ENCODE assay signal across 1 cellular context in genomic region chr18:58576641-58577251, GRCh38.
TF ChIP-seq lines count a peak whose summit lies in the region.

No MANE protein-coding gene starts in this region.

TF ChIP-seq in GM12878, 131 proteins besides CTCF, POLR2A, EP300 and RAD21:
- no peak for TF ChIP-seq BCLAF1 (IDR thresholded peaks at IDR 0.05)
- TF ChIP-seq MTA3 (IDR thresholded peaks at IDR 0.05; ENCODE audit: borderline replicate concordance, low read length): no peak
- TF ChIP-seq MAX (IDR thresholded peaks at IDR 0.05; ENCODE audit: low read depth, low read length): no peak
- no peak for TF ChIP-seq IRF3 (IDR thresholded peaks at IDR 0.05)
- no peak for TF ChIP-seq DPF2 (IDR thresholded peaks at IDR 0.05)
- no peak for TF ChIP-seq CEBPB (IDR thresholded peaks at IDR 0.05; ENCODE audit: borderline replicate concordance in 1 of 2, low read depth in 2 of 2, low read length in 2 of 2)
- no peak for TF ChIP-seq ATF7 (IDR thresholded peaks at IDR 0.05; ENCODE audit: low read depth)
- TF ChIP-seq STAT1 (conservative IDR thresholded peaks at IDR 0.05): no peak
